In the genomic region with DNA sequence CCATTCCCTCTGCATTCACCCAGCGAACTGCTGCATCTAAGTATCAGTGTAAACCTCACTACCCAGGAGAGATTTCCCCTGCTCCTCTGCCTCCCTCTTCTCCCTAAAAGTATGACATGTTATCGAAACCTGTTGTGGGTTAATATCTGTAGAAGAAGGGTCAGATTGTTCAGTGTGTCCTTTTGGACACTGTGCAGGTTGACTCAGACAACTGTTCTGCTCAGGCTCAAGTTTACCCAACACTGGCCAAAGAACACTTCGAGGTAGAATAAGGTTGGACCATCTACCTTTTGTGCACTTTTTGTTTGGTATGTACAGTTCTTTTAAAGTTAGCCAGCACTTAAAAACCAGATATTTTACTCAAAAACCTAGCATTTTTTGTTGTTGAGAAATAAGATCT, we compare ENCODE assay signal across 38 cellular contexts. TPM values are rescaled to one million over a fixed set of nuclear protein-coding genes. Genes with fewer than 3 reads are reported as not detected.
DNase-seq lines count a peak whose midpoint lies in the region; ATAC-seq and TF ChIP-seq lines count a peak whose summit lies in the region.
"Had no signal": no experiment of that assay in that cellular context is flagged by ENCODE, and none has a peak within 500 bp of the region (broad histone marks: within the 10 kb centered on the region; RNA-seq: fewer than 3 reads in every experiment).

No MANE protein-coding gene starts in this region.

- CTCF ChIA-PET in CD8-positive, alpha-beta memory T cell (lab: Charles Lee): no interaction called here

- peak overlapping the region; percentile 48 for H3K4me2 ChIP-seq in hepatocyte

- H3K9me3 ChIP-seq in hepatocyte (ENCODE audit: low read depth) (no peaks in the 10 kb centered on the region), gastrocnemius medialis (no peaks in the 10 kb centered on the region), spleen (no peaks in the 10 kb centered on the region)
- no peaks in the 10 kb centered on the region for H3K9me3 ChIP-seq in CD8-positive, alpha-beta memory T cell (ENCODE audit: low read length)
- H3K9me3 ChIP-seq: colonic mucosa, mucosa of descending colon, pancreas, thyroid gland had no signal

- H3K4me3 ChIP-seq in hepatocyte (no peak overlapping the region), gastrocnemius medialis (no peak overlapping the region), spleen (no peak overlapping the region)
- H3K4me3 ChIP-seq in CD8-positive, alpha-beta memory T cell (ENCODE audit: low read length): no peak overlapping the region
- H3K4me3 ChIP-seq: cardiac muscle cell, colonic mucosa, mucosa of descending colon, pancreas, smooth muscle cell, thyroid gland had no signal

- H3K4me3 Mint-ChIP-seq in activated T-cell treated with anti-CD3 and anti-CD28 coated beads, Interleukin-2, amount 50 U/mL, for 24 hours: no peak overlapping the region
- H3K4me3 Mint-ChIP-seq in activated T-cell treated with anti-CD3 and anti-CD28 coated beads, Interleukin-2, amount 50 U/mL, for 4 hours: no peak overlapping the region
- peak overlapping the region; percentile 53 for H3K4me3 Mint-ChIP-seq in nephron progenitor cell
- peak overlapping the region in 3 of 7 donors; percentile 5 to 58 (median 19) for H3K4me3 Mint-ChIP-seq in CD8-positive, alpha-beta memory T cell
- H3K4me3 Mint-ChIP-seq: activated naive CD8-positive, alpha-beta T cell; stimulated activated naive CD8-positive, alpha-beta T cell treated with anti-CD3 and anti-CD28 coated beads, Interleukin-15, amount 100 ng/mL, for 72 hours had no signal

- no peaks in the 10 kb centered on the region for H3K27me3 Mint-ChIP-seq in activated T-cell treated with anti-CD3 and anti-CD28 coated beads, Interleukin-2, amount 50 U/mL, for 24 hours
- H3K27me3 Mint-ChIP-seq in activated T-cell treated with anti-CD3 and anti-CD28 coated beads, Interleukin-2, amount 50 U/mL, for 4 hours (ENCODE audit: low read depth): no peaks in the 10 kb centered on the region
- H3K27me3 Mint-ChIP-seq in nephron progenitor cell (ENCODE audit: low read depth, poor library complexity): peaks cover 4% of the 10 kb centered on the region
- H3K27me3 Mint-ChIP-seq in CD8-positive, alpha-beta memory T cell: peaks cover 0 to 2% of the 10 kb centered on the region in 2 donors
- H3K27me3 Mint-ChIP-seq: activated naive CD8-positive, alpha-beta T cell; stimulated activated naive CD8-positive, alpha-beta T cell treated with anti-CD3 and anti-CD28 coated beads, Interleukin-15, amount 100 ng/mL, for 72 hours had no signal

- peaks cover 48% of the 10 kb centered on the region for H3K4me1 ChIP-seq in hepatocyte (ENCODE audit: insufficient read depth)
- peaks cover 38 to 44% of the 10 kb centered on the region in 2 donors for H3K4me1 ChIP-seq in gastrocnemius medialis
- peaks cover 19 to 74% (median 46%) of the 10 kb centered on the region in 6 donors for H3K4me1 ChIP-seq in spleen
- peaks cover 24% of the 10 kb centered on the region for H3K4me1 ChIP-seq in CD8-positive, alpha-beta memory T cell (ENCODE audit: insufficient read depth, low read length)

- POLR2A ChIA-PET in CD8-positive, alpha-beta memory T cell (lab: Charles Lee): no interaction called here

- peak overlapping the region; percentile 57 for H3K27ac Mint-ChIP-seq in activated T-cell treated with anti-CD3 and anti-CD28 coated beads, Interleukin-2, amount 50 U/mL, for 24 hours
- H3K27ac Mint-ChIP-seq in nephron progenitor cell: no peak overlapping the region
- peak overlapping the region in 2 of 8 donors; percentile 71 to 85 for H3K27ac Mint-ChIP-seq in CD8-positive, alpha-beta memory T cell
- H3K27ac Mint-ChIP-seq: activated naive CD8-positive, alpha-beta T cell had no signal

- H3K9me3 Mint-ChIP-seq in activated T-cell treated with anti-CD3 and anti-CD28 coated beads, Interleukin-2, amount 50 U/mL, for 24 hours: no peaks in the 10 kb centered on the region
- H3K9me3 Mint-ChIP-seq in activated T-cell treated with anti-CD3 and anti-CD28 coated beads, Interleukin-2, amount 50 U/mL, for 4 hours: no peaks in the 10 kb centered on the region
- no peaks in the 10 kb centered on the region for H3K9me3 Mint-ChIP-seq in nephron progenitor cell
- no peaks in the 10 kb centered on the region for H3K9me3 Mint-ChIP-seq in CD8-positive, alpha-beta memory T cell
- H3K9me3 Mint-ChIP-seq: stimulated activated naive CD8-positive, alpha-beta T cell treated with anti-CD3 and anti-CD28 coated beads, Interleukin-15, amount 100 ng/mL, for 72 hours had no signal

- H3K27me3 ChIP-seq in hepatocyte: no peaks in the 10 kb centered on the region
- H3K27me3 ChIP-seq in gastrocnemius medialis: no peaks in the 10 kb centered on the region
- no peaks in the 10 kb centered on the region for H3K27me3 ChIP-seq in spleen (replicated peaks in 1 of 7)
- H3K27me3 ChIP-seq in CD8-positive, alpha-beta memory T cell (ENCODE audit: insufficient read depth, low read length, poor library complexity, severe bottlenecking): no peaks in the 10 kb centered on the region
- H3K27me3 ChIP-seq: cardiac muscle cell, colonic mucosa, pancreas, thyroid gland had no signal

- no peak for DNase-seq in activated T-cell treated with anti-CD3 and anti-CD28 coated beads, Interleukin-2, amount 50 U/mL, for 24 hours
- DNase-seq in activated T-cell treated with anti-CD3 and anti-CD28 coated beads, Interleukin-2, amount 50 U/mL, for 4 hours: no peak
- DNase-seq in hepatocyte (ENCODE audit: low spot score) (no peak), nephron progenitor cell (no peak), gastrocnemius medialis (no peak), spleen (no peak)
- no peak for DNase-seq in CD8-positive, alpha-beta memory T cell
- DNase-seq: activated CD4-positive, alpha-beta T cell treated with anti-CD3 and anti-CD28 coated beads for 48 hours; activated CD8-positive, alpha-beta memory T cell treated with anti-CD3 and anti-CD28 coated beads for 24 hours; activated effector memory CD4-positive, alpha-beta T cell treated with anti-CD3 and anti-CD28 coated beads, Interleukin-2, amount 50 U/mL, for 16 hours; activated T-cell treated with anti-CD3 and anti-CD28 coated beads for 4 hours; anterior cingulate cortex; colonic mucosa; effector memory CD4-positive, alpha-beta T cell; KBM-7; mucosa of descending colon; NCI-H1092; NCI-H187; NCI-H2171 treated with DMSO at 0.1 percent for 48 hours; NCI-H510A treated with DMSO at 0.1 percent for 48 hours; pancreas; stimulated activated CD4-positive, alpha-beta T cell treated with anti-CD3 and anti-CD28 coated beads, Interleukin-1b, Interleukin-23, amount 100 ng/mL, for 48 hours; stimulated activated naive CD8-positive, alpha-beta T cell treated with anti-CD3 and anti-CD28 coated beads, Interleukin-15, amount 100 ng/mL, for 72 hours; SW 1271; T-helper 9 cell; thyroid gland had no signal

- no peak for TF ChIP-seq POLR2A in gastrocnemius medialis (IDR thresholded peaks at IDR 0.05)
- TF ChIP-seq POLR2A in spleen (IDR thresholded peaks at IDR 0.05): no peak

- TF ChIP-seq CTCF in hepatocyte (IDR thresholded peaks at IDR 0.05; ENCODE audit: poor library complexity): no peak
- no peak for TF ChIP-seq CTCF in nephron progenitor cell (IDR thresholded peaks at IDR 0.05)
- TF ChIP-seq CTCF in gastrocnemius medialis (IDR thresholded peaks at IDR 0.05 in 4 of 5, conservative IDR thresholded peaks at IDR 0.05 in 1 of 5): no peak
- no peak for TF ChIP-seq CTCF in spleen (IDR thresholded peaks at IDR 0.05 in 8 of 11, conservative IDR thresholded peaks at IDR 0.05 in 3 of 11)

- H3K79me2 ChIP-seq in hepatocyte: peaks cover 42% of the 10 kb centered on the region

- H4K20me1 ChIP-seq in hepatocyte (ENCODE audit: insufficient read depth, poor library complexity, severe bottlenecking): no peaks in the 10 kb centered on the region

- ATAC-seq in activated T-cell treated with anti-CD3 and anti-CD28 coated beads, Interleukin-2, amount 50 U/mL, for 4 hours: no peak
- ATAC-seq in gastrocnemius medialis (no peak), GM19324 (IDR thresholded peaks at IDR 0.05; ENCODE audit: low FRiP score, unreplicated experiment) (no peak)
- ATAC-seq: mucosa of descending colon; pancreas; stimulated activated naive CD8-positive, alpha-beta T cell treated with anti-CD3 and anti-CD28 coated beads, Interleukin-15, amount 100 ng/mL, for 72 hours had no signal

- H3K9me2 ChIP-seq in hepatocyte (replicated peaks; ENCODE audit: insufficient read depth): no peaks in the 10 kb centered on the region

- H2AFZ ChIP-seq in hepatocyte: no peak overlapping the region

- H3K36me3 ChIP-seq in hepatocyte (replicated peaks; ENCODE audit: insufficient read depth, low read depth) (no peaks in the 10 kb centered on the region), gastrocnemius medialis (peaks cover 0 to 23% of the 10 kb centered on the region in 2 donors), spleen (peaks cover 0 to 35% (median 21%) of the 10 kb centered on the region in 6 donors)
- peaks cover 10% of the 10 kb centered on the region for H3K36me3 ChIP-seq in CD8-positive, alpha-beta memory T cell (ENCODE audit: insufficient read depth, low read length)
- H3K36me3 ChIP-seq: cardiac muscle cell, colonic mucosa had no signal

- intact Hi-C loops in gastrocnemius medialis (cut with DNase I; ENCODE audit: low total_unique reads) (no loop called here), spleen (cut with DNase I; ENCODE audit: low total_unique reads) (no loop called here)

- H3K27ac ChIP-seq in hepatocyte (peak overlapping the region; percentile 42), gastrocnemius medialis (peak overlapping the region in 1 of 4 donors; percentile 16), spleen (no peak overlapping the region)
- H3K27ac ChIP-seq in CD8-positive, alpha-beta memory T cell (ENCODE audit: low read depth, low read length): no peak overlapping the region
- H3K27ac ChIP-seq: 22Rv1, C4-2B, cardiac muscle cell, colonic mucosa, pancreas, thyroid gland had no signal

- WGBS in hepatocyte (ENCODE audit: low lambda C conversion rate, missing lambda C conversion rate): 85% methylated on average over 3 of the region's 3 CpGs
- WGBS in spleen, 5 donors: 92 to 99% (median 95%) methylated on average over 3 of the region's 3 CpGs

- H3K4me1 Mint-ChIP-seq in activated T-cell treated with anti-CD3 and anti-CD28 coated beads, Interleukin-2, amount 50 U/mL, for 24 hours (ENCODE audit: low read depth): peaks cover 56% of the 10 kb centered on the region
- H3K4me1 Mint-ChIP-seq in activated T-cell treated with anti-CD3 and anti-CD28 coated beads, Interleukin-2, amount 50 U/mL, for 4 hours (ENCODE audit: low read depth): peaks cover 57% of the 10 kb centered on the region
- H3K4me1 Mint-ChIP-seq in nephron progenitor cell: peaks cover 48% of the 10 kb centered on the region
- H3K4me1 Mint-ChIP-seq in CD8-positive, alpha-beta memory T cell: peaks cover 48 to 65% (median 63%) of the 10 kb centered on the region in 3 donors

- in situ Hi-C loops in gastrocnemius medialis (cut with MboI; ENCODE audit: low sequenced_read_pairs in 4 of 4): no loop called here

- H3K36me3 Mint-ChIP-seq in activated T-cell treated with anti-CD3 and anti-CD28 coated beads, Interleukin-2, amount 50 U/mL, for 24 hours (ENCODE audit: low read depth): peaks cover 67% of the 10 kb centered on the region
- peaks cover 21% of the 10 kb centered on the region for H3K36me3 Mint-ChIP-seq in activated T-cell treated with anti-CD3 and anti-CD28 coated beads, Interleukin-2, amount 50 U/mL, for 4 hours (ENCODE audit: insufficient read depth)
- H3K36me3 Mint-ChIP-seq in nephron progenitor cell (ENCODE audit: low read depth): peaks cover 10% of the 10 kb centered on the region
- H3K36me3 Mint-ChIP-seq in CD8-positive, alpha-beta memory T cell: peaks cover 10 to 48% (median 24%) of the 10 kb centered on the region in 3 donors

RNA-seq across cellular contexts. Expression of a gene that starts 4.6 kb away (rescaled TPM):
- total RNA-seq in activated T-cell treated with anti-CD3 and anti-CD28 coated beads, Interleukin-2, amount 50 U/mL, for 4 hours: 10 to 100 TPM; 32.5 to 39.7 (median 33.8) TPM
- 10.3 and 11.4 TPM in 2 replicates for total RNA-seq in hepatocyte
- polyA plus RNA-seq in hepatocyte: 27.8 and 39.2 TPM in 2 replicates
- total RNA-seq in gastrocnemius medialis: 10 to 100 TPM in 3 of 4 donors, 1 to 10 TPM in 1; 7.0 to 15.4 (median 12.0) TPM
- total RNA-seq in spleen: 10 to 100 TPM; 11.3 to 47.5 (median 37.1) TPM
- 1 to 10 TPM; 7.4 to 9.1 (median 7.5) TPM for polyA plus RNA-seq in spleen
- total RNA-seq in CD8-positive, alpha-beta memory T cell: 10 to 100 TPM; 46.3 to 47.6 TPM
- 57.1 TPM for polyA plus RNA-seq in CD8-positive, alpha-beta memory T cell

RNA-seq across cellular contexts. Expression of a gene that starts 20.7 kb away (rescaled TPM):
- total RNA-seq in activated T-cell treated with anti-CD3 and anti-CD28 coated beads, Interleukin-2, amount 50 U/mL, for 4 hours: not detected
- total RNA-seq in hepatocyte (0.04 and 0.07 TPM in 2 replicates), gastrocnemius medialis (not detected), spleen (1 to 10 TPM in 5 of 7 donors, under 1 TPM in 1, not detected in 1; 0.77 to 3.4 (median 1.4) TPM)
- polyA plus RNA-seq in hepatocyte (0.05 TPM in 1 of 2 replicates, not detected in the other), spleen (under 1 TPM; 0.02 to 0.83 (median 0.04) TPM)
- total RNA-seq in CD8-positive, alpha-beta memory T cell: not detected
- not detected for polyA plus RNA-seq in CD8-positive, alpha-beta memory T cell
- total RNA-seq: cardiac muscle cell, colonic mucosa, H4, HT1080, kidney epithelial cell, lung microvascular endothelial cell, mucosa of descending colon had no signal
- polyA plus RNA-seq: esophagus, neural cell, smooth muscle cell had no signal

RNA-seq across cellular contexts. Expression of a gene that starts 44.6 kb away (rescaled TPM):
- total RNA-seq in activated T-cell treated with anti-CD3 and anti-CD28 coated beads, Interleukin-2, amount 50 U/mL, for 4 hours: under 1 TPM; 0.03 to 0.05 (median 0.03) TPM
- total RNA-seq in hepatocyte (15.3 and 16.9 TPM in 2 replicates), gastrocnemius medialis (1 to 10 TPM; 1.3 to 4.8 (median 1.7) TPM), spleen (1 to 10 TPM in 4 of 7 donors, under 1 TPM in 3; 0.54 to 2.8 (median 1.1) TPM)
- polyA plus RNA-seq in hepatocyte (2.5 and 2.7 TPM in 2 replicates), spleen (under 1 TPM; 0.20 to 0.26 (median 0.20) TPM)
- total RNA-seq in CD8-positive, alpha-beta memory T cell: under 1 TPM; 0.04 to 0.07 TPM
- not detected for polyA plus RNA-seq in CD8-positive, alpha-beta memory T cell
- polyA plus RNA-seq: neural cell had no signal
